28 cellular contexts compared by ENCODE assay signal in genomic region chr2:112301973-112302372, GRCh38.
"Had no signal": no experiment of that assay in that cellular context is flagged by ENCODE, and none has a peak within 500 bp of the region (broad histone marks: within the 10 kb centered on the region; RNA-seq: fewer than 3 reads in every experiment).

No MANE protein-coding gene starts in this region.

- H3K27ac Mint-ChIP-seq: activated CD4-positive, alpha-beta memory T cell treated with anti-CD3 and anti-CD28 coated beads, Interleukin-2, amount 10 ng/mL, durations not matched to agents 7 days and 5 days; activated naive CD4-positive, alpha-beta T cell treated with anti-CD3 and anti-CD28 coated beads for 36 hours; activated naive CD8-positive, alpha-beta T cell; activated T-helper 17 cell treated with anti-CD3 and anti-CD28 coated beads, Interleukin-2, amount 50 U/mL, for 72 hours had no signal

- H3K4me2 ChIP-seq: SK-N-SH had no signal

- DNase-seq: activated CD4-positive, alpha-beta memory T cell treated with anti-CD3 and anti-CD28 coated beads, Interleukin-2, amount 10 ng/mL, durations not matched to agents 7 days and 5 days; activated CD4-positive, alpha-beta T cell treated with anti-CD3 and anti-CD28 coated beads, Interleukin-2, amount 50 U/mL, for 1 hour; activated CD4-positive, CD25-positive, alpha-beta regulatory T cell; activated gamma-delta T cell; activated naive CD4-positive, alpha-beta T cell treated with anti-CD3 and anti-CD28 coated beads for 36 hours; activated T-cell treated with anti-CD3 and anti-CD28 coated beads for 4 hours; activated T-cell treated with anti-CD3 and anti-CD28 coated beads, Interleukin-2, amount 50 U/mL, for 48 hours; Kasumi-1; KBM-7; NCI-H1105 treated with DMSO at 0.1 percent for 48 hours; NCI-H1436 treated with DMSO at 0.1 percent for 48 hours; NCI-H187 treated with DMSO at 0.1 percent for 48 hours; NCI-H2081 treated with DMSO at 0.1 percent for 48 hours; NCI-H2171; NCI-H2227 treated with DMSO at 0.1 percent for 48 hours; NCI-H446 treated with DMSO at 0.1 percent for 48 hours; NCI-H524 treated with DMSO at 0.1 percent for 48 hours; NCI-H82; Peyer's patch; Right ventricle myocardium superior; SJCRH30; SK-N-SH; T-helper 1 cell had no signal

- H3K9me3 ChIP-seq: Peyer's patch, SJCRH30, SK-N-SH had no signal

- H3K9me2 ChIP-seq: SK-N-SH had no signal

- H3K4me1 Mint-ChIP-seq: activated T-helper 17 cell treated with anti-CD3 and anti-CD28 coated beads, Interleukin-2, amount 50 U/mL, for 72 hours had no signal

- H3K9ac ChIP-seq: SK-N-SH had no signal

- H3K4me3 Mint-ChIP-seq: activated CD4-positive, alpha-beta memory T cell treated with anti-CD3 and anti-CD28 coated beads, Interleukin-2, amount 10 ng/mL, durations not matched to agents 7 days and 5 days; activated naive CD4-positive, alpha-beta T cell treated with anti-CD3 and anti-CD28 coated beads for 36 hours; activated naive CD8-positive, alpha-beta T cell; activated T-helper 17 cell treated with anti-CD3 and anti-CD28 coated beads, Interleukin-2, amount 50 U/mL, for 72 hours had no signal

- ATAC-seq: activated T-helper 17 cell treated with anti-CD3 and anti-CD28 coated beads, Interleukin-2, amount 50 U/mL, for 72 hours had no signal

- FAIRE-seq: bronchial epithelial cell had no signal

- H3K27me3 ChIP-seq: Peyer's patch, SJCRH30 had no signal

- H3K36me3 ChIP-seq: SJCRH30 had no signal

- H3K27me3 Mint-ChIP-seq: activated CD4-positive, alpha-beta memory T cell treated with anti-CD3 and anti-CD28 coated beads, Interleukin-2, amount 10 ng/mL, durations not matched to agents 7 days and 5 days; activated naive CD8-positive, alpha-beta T cell; activated T-helper 17 cell treated with anti-CD3 and anti-CD28 coated beads, Interleukin-2, amount 50 U/mL, for 72 hours had no signal

- H3K9me3 Mint-ChIP-seq: activated CD4-positive, alpha-beta memory T cell treated with anti-CD3 and anti-CD28 coated beads, Interleukin-2, amount 10 ng/mL, durations not matched to agents 7 days and 5 days; activated naive CD4-positive, alpha-beta T cell treated with anti-CD3 and anti-CD28 coated beads for 36 hours; activated T-helper 17 cell treated with anti-CD3 and anti-CD28 coated beads, Interleukin-2, amount 50 U/mL, for 72 hours had no signal

- H3K27ac ChIP-seq: Peyer's patch, RWPE1, SJCRH30, VCaP had no signal

- H3K4me3 ChIP-seq: Peyer's patch, SJCRH30 had no signal

- H3K4me1 ChIP-seq: Peyer's patch, SJCRH30 had no signal
